ENCODE assay signal across 13 cellular contexts in genomic region chr9:4814913-4815312, GRCh38. TPM values are rescaled to one million over a fixed set of nuclear protein-coding genes. Genes with fewer than 3 reads are reported as not detected.
DNase-seq lines count a peak whose midpoint lies in the region; ATAC-seq and TF ChIP-seq lines count a peak whose summit lies in the region.
"Had no signal": no experiment of that assay in that cellular context is flagged by ENCODE, and none has a peak within 500 bp of the region (broad histone marks: within the 10 kb centered on the region; RNA-seq: fewer than 3 reads in every experiment).

No MANE protein-coding gene starts in this region.

- no peak for TF ChIP-seq CTCF in GM10248 (IDR thresholded peaks at IDR 0.05; ENCODE audit: control extremely low read depth, extremely low read depth, low read depth, missing control alignments)

- H3K27ac Mint-ChIP-seq in activated naive CD8-positive, alpha-beta T cell treated with anti-CD3 and anti-CD28 coated beads, Interleukin-2, amount 10 ng/mL, durations not matched to agents 7 days and 5 days, result peak overlapping the region; percentile 30

- H3K27me3 Mint-ChIP-seq in activated naive CD8-positive, alpha-beta T cell treated with anti-CD3 and anti-CD28 coated beads, Interleukin-2, amount 10 ng/mL, durations not matched to agents 7 days and 5 days, result no peaks in the 10 kb centered on the region
- H3K27me3 Mint-ChIP-seq: CD8-positive, alpha-beta memory T cell had no signal

- H3K4me1 Mint-ChIP-seq in activated naive CD8-positive, alpha-beta T cell treated with anti-CD3 and anti-CD28 coated beads, Interleukin-2, amount 10 ng/mL, durations not matched to agents 7 days and 5 days, result peaks cover 24% of the 10 kb centered on the region

- CTCF ChIA-PET in GM10248 (lab: Yijun Ruan, JAX), result interaction anchor here (1.0 to 1.4 kb wide), 4 partner anchors 10 to 56 kb away, joined by 3 to 6 read pairs (median 4); no protein-coding TSS in a partner anchor

- POLR2A ChIA-PET in GM10248 (lab: Yijun Ruan, JAX), result no interaction called here
- POLR2A ChIA-PET in activated naive CD8-positive, alpha-beta T cell treated with anti-CD3 and anti-CD28 coated beads, Interleukin-2, amount 10 ng/mL, durations not matched to agents 7 days and 5 days (lab: Charles Lee), result interaction anchor here (0.9 kb wide), 1 partner anchor 17 kb away, joined by 3 read pairs; no protein-coding TSS in a partner anchor

- peak; percentile 60 for ATAC-seq in GM19395 (IDR thresholded peaks at IDR 0.05; ENCODE audit: unreplicated experiment)
- ATAC-seq in HG03378 (IDR thresholded peaks at IDR 0.05; ENCODE audit: unreplicated experiment), result peak; percentile 61
- ATAC-seq in activated naive CD8-positive, alpha-beta T cell treated with anti-CD3 and anti-CD28 coated beads, Interleukin-2, amount 10 ng/mL, durations not matched to agents 7 days and 5 days (ENCODE audit: low read depth), result no peak

- H3K36me3 Mint-ChIP-seq in activated naive CD8-positive, alpha-beta T cell treated with anti-CD3 and anti-CD28 coated beads, Interleukin-2, amount 10 ng/mL, durations not matched to agents 7 days and 5 days, result peaks cover 38% of the 10 kb centered on the region

- peaks cover 11% of the 10 kb centered on the region for H3K9me3 Mint-ChIP-seq in activated naive CD8-positive, alpha-beta T cell treated with anti-CD3 and anti-CD28 coated beads, Interleukin-2, amount 10 ng/mL, durations not matched to agents 7 days and 5 days

- peak overlapping the region; percentile 7 for H3K4me3 Mint-ChIP-seq in activated naive CD8-positive, alpha-beta T cell treated with anti-CD3 and anti-CD28 coated beads, Interleukin-2, amount 10 ng/mL, durations not matched to agents 7 days and 5 days
- H3K4me3 Mint-ChIP-seq: CD8-positive, alpha-beta memory T cell had no signal

- DNase-seq in GM10248 (ENCODE audit: extremely low spot score) (peak; percentile 43), NCI-H82 treated with DMSO at 0.1 percent for 48 hours (lab: John Stamatoyannopoulos, UW; ENCODE audit: unreplicated experiment) (no peak), NCI-H446 treated with DMSO at 0.1 percent for 48 hours (lab: John Stamatoyannopoulos, UW) (no peak), cortex of kidney (lab: John Stamatoyannopoulos, UW) (no peak)
- no peak for DNase-seq in activated naive CD8-positive, alpha-beta T cell treated with anti-CD3 and anti-CD28 coated beads, Interleukin-2, amount 10 ng/mL, durations not matched to agents 7 days and 5 days
- no peak for DNase-seq in stimulated activated naive CD4-positive, alpha-beta T cell treated with Interleukin-2 at 50 U/mL for 16 hours (lab: John Stamatoyannopoulos, UW)
- DNase-seq: amniotic stem cell; CD8-positive, alpha-beta memory T cell; occipital lobe; stimulated activated CD4-positive, alpha-beta T cell treated with anti-CD3 and anti-CD28 coated beads, Interleukin-4, amount 100 ng/mL, for 4 hours; T1000 had no signal

RNA-seq across cellular contexts. Expression of gene RCL1, which starts 22.2 kb away (rescaled TPM):
- 10 to 100 TPM; 14.4 to 15.1 TPM for total RNA-seq in activated naive CD8-positive, alpha-beta T cell treated with anti-CD3 and anti-CD28 coated beads, Interleukin-2, amount 10 ng/mL, durations not matched to agents 7 days and 5 days
